ENCODE assay signal across 1 cellular context in genomic region chr22:44330188-44330726, GRCh38.
A peak's percentile ranks its signal among the peaks of the same experiment; 100 is the strongest.
TF ChIP-seq lines count a peak whose summit lies in the region.

No MANE protein-coding gene starts in this region.

TF ChIP-seq in H1, 55 proteins besides CTCF, POLR2A, EP300 and RAD21:
- TF ChIP-seq CHD2 (IDR thresholded peaks at IDR 0.05; ENCODE audit: low read length): no peak
- peak; percentile 20 for TF ChIP-seq EZH2 (IDR thresholded peaks at IDR 0.05; ENCODE audit: low read depth, low read length, severe bottlenecking)
- no peak; the same call in 1 of the 2 replicates for TF ChIP-seq SUZ12 (IDR thresholded peaks at IDR 0.05; ENCODE audit: low read length)
